In genomic region chr10:121734517-121735137, GRCh38 we compare ENCODE assay signal across 8 cellular contexts.
DNase-seq lines count a peak whose midpoint lies in the region; ATAC-seq and TF ChIP-seq lines count a peak whose summit lies in the region.

No MANE protein-coding gene starts in this region.

- H3K4me3 Mint-ChIP-seq in glutamatergic neuron (ENCODE audit: unreplicated experiment) = no peak overlapping the region
- H3K4me3 Mint-ChIP-seq in T-helper 17 cell = no peak overlapping the region

- H3K36me3 ChIP-seq in SK-N-SH (replicated peaks in 1 of 2; ENCODE audit: control insufficient read depth in 1 of 2, insufficient read depth in 2 of 2, low read length in 1 of 2) (no peaks in the 10 kb centered on the region), smooth muscle cell (ENCODE audit: low read depth) (no peaks in the 10 kb centered on the region)

- no peaks in the 10 kb centered on the region for H3K9me3 ChIP-seq in SK-N-SH
- no peaks in the 10 kb centered on the region for H3K9me3 ChIP-seq in smooth muscle cell (replicated peaks; ENCODE audit: low read depth)
- no peaks in the 10 kb centered on the region for H3K9me3 ChIP-seq in T-helper 17 cell (ENCODE audit: control insufficient read depth, low read length, poor library complexity, severe bottlenecking)

- peak; percentile 77 for TF ChIP-seq RAD21 in SK-N-SH (IDR thresholded peaks at IDR 0.05; ENCODE audit: low read length)

- TF ChIP-seq CTCF in C4-2B (conservative IDR thresholded peaks at IDR 0.05) (peak; percentile 92), SK-N-SH (IDR thresholded peaks at IDR 0.05) (peak; percentile 88), glutamatergic neuron (IDR thresholded peaks at IDR 0.05; ENCODE audit: partially characterized antibody, unreplicated experiment) (peak; percentile 84), smooth muscle cell (IDR thresholded peaks at IDR 0.05; ENCODE audit: borderline replicate concordance, insufficient read depth, poor library complexity, severe bottlenecking) (peak; percentile 66)

- H3K4me2 ChIP-seq in SK-N-SH (no peak overlapping the region), smooth muscle cell (peak overlapping the region; percentile 38)

- H3K27ac Mint-ChIP-seq in glutamatergic neuron (ENCODE audit: unreplicated experiment) = no peak overlapping the region
- H3K27ac Mint-ChIP-seq in T-helper 17 cell = no peak overlapping the region

- CTCF ChIA-PET in SK-N-SH (lab: Yijun Ruan, JAX) = interaction anchor here (0.6 to 6.4 kb wide), 36 partner anchors 8 to 798 kb away, joined by 3 to 61 read pairs (median 4); no protein-coding TSS in a partner anchor

- WGBS in SK-N-SH (ENCODE audit: low lambda C conversion rate) = 61% methylated on average over 14 of the region's 14 CpGs
- WGBS in smooth muscle cell (ENCODE audit: low lambda C conversion rate) = 40% methylated on average over 14 of the region's 14 CpGs

- H3K79me2 ChIP-seq in SK-N-SH (ENCODE audit: insufficient read depth) (no peaks in the 10 kb centered on the region), smooth muscle cell (ENCODE audit: low read depth) (no peaks in the 10 kb centered on the region)

- peaks cover 3% of the 10 kb centered on the region for H3K9me3 Mint-ChIP-seq in glutamatergic neuron (ENCODE audit: unreplicated experiment)

- no peak overlapping the region for H3K4me3 ChIP-seq in SK-N-SH (ENCODE audit: low read depth in 2 of 2, low read length in 1 of 2)
- H3K4me3 ChIP-seq in smooth muscle cell = no peak overlapping the region

- POLR2A ChIA-PET in SK-N-SH (lab: Yijun Ruan, JAX) = no interaction called here

- H3K9ac ChIP-seq in SK-N-SH (no peak overlapping the region), smooth muscle cell (ENCODE audit: low read depth) (no peak overlapping the region)

- H3K27ac ChIP-seq in C4-2B = no peak overlapping the region
- no peak overlapping the region for H3K27ac ChIP-seq in SK-N-SH (ENCODE audit: low read depth in 2 of 2, low read length in 1 of 2)
- H3K27ac ChIP-seq in smooth muscle cell (ENCODE audit: low read depth) = no peak overlapping the region

- H3K36me3 Mint-ChIP-seq in glutamatergic neuron (ENCODE audit: unreplicated experiment) (no peaks in the 10 kb centered on the region), T-helper 17 cell (ENCODE audit: low read depth) (no peaks in the 10 kb centered on the region)

- H3K9me2 ChIP-seq in SK-N-SH = no peaks in the 10 kb centered on the region

- H3K27me3 Mint-ChIP-seq in glutamatergic neuron (ENCODE audit: unreplicated experiment) = peaks cover 5% of the 10 kb centered on the region
- H3K27me3 Mint-ChIP-seq in T-helper 17 cell = peaks cover 56% of the 10 kb centered on the region

- H4K20me1 ChIP-seq in SK-N-SH (ENCODE audit: insufficient read depth) (no peaks in the 10 kb centered on the region), smooth muscle cell (ENCODE audit: low read depth) (no peaks in the 10 kb centered on the region)

- H2AFZ ChIP-seq in SK-N-SH (ENCODE audit: low read depth) (no peak overlapping the region), smooth muscle cell (ENCODE audit: low read depth) (no peak overlapping the region)

- DNase-seq in GM19238 (ENCODE audit: insufficient read length, low spot score) (peak; percentile 29), SK-N-SH (peak; percentile 70), glutamatergic neuron (no peak), smooth muscle cell (lab: John Stamatoyannopoulos, UW; ENCODE audit: unreplicated experiment) (no peak), T-helper 17 cell (no peak)
- DNase-seq in activated CD8-positive, alpha-beta memory T cell treated with anti-CD3 and anti-CD28 coated beads, Interleukin-2, amount 50 U/mL, for 4 hours = no peak

- H3K4me1 ChIP-seq in SK-N-SH (ENCODE audit: control insufficient read depth in 1 of 2, insufficient read depth in 2 of 2, low read depth in 1 of 2, low read length in 1 of 2) = peaks cover 0 to 19% of the 10 kb centered on the region in 2 experiments; a peak in 2 of 4 replicates
- H3K4me1 ChIP-seq in smooth muscle cell (ENCODE audit: low read depth) = peaks cover 16% of the 10 kb centered on the region

- TF ChIP-seq EP300 in SK-N-SH (IDR thresholded peaks at IDR 0.05; ENCODE audit: borderline replicate concordance in 1 of 2, low read depth in 1 of 2, low read length in 1 of 2) = no peak

- H3K4me1 Mint-ChIP-seq in glutamatergic neuron (ENCODE audit: low read depth, unreplicated experiment) (peaks cover 27% of the 10 kb centered on the region), T-helper 17 cell (peaks cover 11% of the 10 kb centered on the region)

- ATAC-seq in HG03520 (IDR thresholded peaks at IDR 0.05; ENCODE audit: unreplicated experiment) = no peak
- ATAC-seq in T-helper 17 cell = no peak

- H3F3A ChIP-seq in SK-N-SH (replicated peaks; ENCODE audit: insufficient read depth) (no peaks in the 10 kb centered on the region), smooth muscle cell (ENCODE audit: low read depth) (peaks cover 4% of the 10 kb centered on the region)

- H3K27me3 ChIP-seq in SK-N-SH (ENCODE audit: insufficient read depth) = no peaks in the 10 kb centered on the region
- no peaks in the 10 kb centered on the region for H3K27me3 ChIP-seq in smooth muscle cell (ENCODE audit: low read depth)

TF ChIP-seq in SK-N-SH, 30 proteins besides CTCF, POLR2A, EP300 and RAD21:
- TF ChIP-seq FOSL2 (IDR thresholded peaks at IDR 0.05; ENCODE audit: borderline replicate concordance, low read depth) = no peak
- TF ChIP-seq FOXJ3 (CRISPR knock-in tag; IDR thresholded peaks at IDR 0.05) = no peak
- no peak for TF ChIP-seq NFIC (IDR thresholded peaks at IDR 0.05; ENCODE audit: borderline replicate concordance)
- no peak for TF ChIP-seq MXI1 (IDR thresholded peaks at IDR 0.05; ENCODE audit: low read depth, low read length)
- TF ChIP-seq GATA2 (CRISPR knock-in tag; IDR thresholded peaks at IDR 0.05) = no peak
- peak; percentile 67 for TF ChIP-seq SMC3 (IDR thresholded peaks at IDR 0.05; ENCODE audit: low read depth, low read length)
- TF ChIP-seq POLR2AphosphoS5 (IDR thresholded peaks at IDR 0.05; ENCODE audit: low read depth, low read length) = no peak
- TF ChIP-seq EZH2phosphoT487 (IDR thresholded peaks at IDR 0.05; ENCODE audit: borderline replicate concordance, low read depth) = no peak
- TF ChIP-seq REST (IDR thresholded peaks at IDR 0.05; ENCODE audit: low read depth, low read length) = no peak
- no peak for TF ChIP-seq ELF1 (IDR thresholded peaks at IDR 0.05)
- TF ChIP-seq MAX (IDR thresholded peaks at IDR 0.05; ENCODE audit: low read depth) = no peak
- TF ChIP-seq RCOR1 (IDR thresholded peaks at IDR 0.05; ENCODE audit: low read length) = 0 out of 2 replicates have a peak, but pooled peaks have one; percentile 10
- TF ChIP-seq CHD2 (IDR thresholded peaks at IDR 0.05; ENCODE audit: low read length, partially characterized antibody) = no peak

Comparison
In these comparisons a context has a peak if more than half of its experiments do, and no peak if none do; other contexts are left out.
1. DNase-seq: peak in GM19238 (single experiment) and SK-N-SH (single experiment); none in glutamatergic neuron (single experiment), smooth muscle cell (single experiment), T-helper 17 cell (0 of 3) and activated CD8-positive, alpha-beta memory T cell treated with anti-CD3 and anti-CD28 coated beads, Interleukin-2, amount 50 U/mL, for 4 hours (single experiment).
2. Peak in every context shown above with its lines, with median percentiles within 50 percentile points of each other: CTCF ChIP-seq.